22 cellular contexts compared by ENCODE assay signal in the genomic region with DNA sequence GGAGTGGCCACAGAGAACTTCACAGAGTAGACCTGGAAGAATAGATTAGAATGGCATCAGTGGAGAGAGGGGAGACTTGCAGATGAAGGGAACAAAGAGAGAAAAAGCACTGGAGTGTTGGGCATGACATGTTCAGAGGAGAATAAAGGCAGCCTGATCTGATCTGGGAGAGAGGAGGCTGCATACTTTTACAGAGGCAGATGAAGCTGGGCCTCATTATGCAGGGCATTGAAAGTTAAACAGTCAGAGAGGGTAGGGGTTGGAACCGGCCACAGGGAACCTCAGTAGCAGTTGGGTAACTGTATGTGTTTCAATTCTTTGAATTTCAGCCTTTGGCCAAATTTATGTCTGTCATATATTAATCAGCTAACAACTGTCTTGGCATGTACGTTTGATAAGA.
DNase-seq lines count a peak whose midpoint lies in the region; ATAC-seq and TF ChIP-seq lines count a peak whose summit lies in the region.
"Had no signal": no experiment of that assay in that cellular context is flagged by ENCODE, and none has a peak within 500 bp of the region (broad histone marks: within the 10 kb centered on the region; RNA-seq: fewer than 3 reads in every experiment).

No MANE protein-coding gene starts in this region.

- no peak for TF ChIP-seq CTCF in mammary epithelial cell (conservative IDR thresholded peaks at IDR 0.05 in 1 of 2, IDR thresholded peaks at IDR 0.05 in 1 of 2; ENCODE audit: extremely low read depth in 1 of 2, insufficient read depth in 1 of 2, low read depth in 1 of 2, low read length in 2 of 2)

- CTCF ChIA-PET in mammary epithelial cell (lab: Charles Lee; ENCODE audit: low non-redundant PET) = no interaction called here

- peak overlapping the region; percentile 33 for H3K27ac Mint-ChIP-seq in stimulated activated effector memory CD8-positive, alpha-beta T cell treated with anti-CD3 and anti-CD28 coated beads, Interleukin-12 subunit alpha, Interleukin-12 subunit beta, amount 100 ng/mL, for 72 hours
- H3K27ac Mint-ChIP-seq: activated naive CD8-positive, alpha-beta T cell treated with anti-CD3 and anti-CD28 coated beads, Interleukin-2, amount 10 ng/mL, durations not matched to agents 7 days and 5 days; activated T-helper 17 cell treated with anti-CD3 and anti-CD28 coated beads, Interleukin-2, amount 50 U/mL, for 72 hours; CD4-positive, alpha-beta T cell; nephron; T-helper 2 cell treated with Interferon-gamma antibody and Interleukin-4, amounts not matched to agents 5 μg/mL and 100 μg/mL, for 36 hours had no signal

- no peaks in the 10 kb centered on the region for H3K27me3 ChIP-seq in HUES64 (ENCODE audit: insufficient read depth, low read length)
- no peaks in the 10 kb centered on the region for H3K27me3 ChIP-seq in mammary epithelial cell (ENCODE audit: insufficient read depth, low read length)
- H3K27me3 ChIP-seq: colonic mucosa, suprapubic skin had no signal

- peak overlapping the region; percentile 25 for H2AFZ ChIP-seq in mammary epithelial cell (ENCODE audit: low read depth, low read length)

- H3K9me3 ChIP-seq in HUES64 (ENCODE audit: insufficient read depth, low read depth, low read length) = no peaks in the 10 kb centered on the region
- H3K9me3 ChIP-seq in mammary epithelial cell (replicated peaks; ENCODE audit: insufficient read depth, low read length) = no peaks in the 10 kb centered on the region
- H3K9me3 ChIP-seq: colonic mucosa, suprapubic skin had no signal

- H3K4me1 ChIP-seq in HUES64 (ENCODE audit: insufficient read depth, low read length) (peaks cover 49% of the 10 kb centered on the region), mammary epithelial cell (ENCODE audit: insufficient read depth, low read length) (peaks cover 35% of the 10 kb centered on the region)
- H3K4me1 ChIP-seq: colonic mucosa had no signal

- WGBS in HUES64 = 47% methylated on average over 2 of the region's 2 CpGs
- 8% methylated on average over 2 of the region's 2 CpGs for WGBS in mammary epithelial cell (ENCODE audit: low coverage, missing lambda C conversion rate)

- no peaks in the 10 kb centered on the region for H3K36me3 Mint-ChIP-seq in stimulated activated effector memory CD8-positive, alpha-beta T cell treated with anti-CD3 and anti-CD28 coated beads, Interleukin-12 subunit alpha, Interleukin-12 subunit beta, amount 100 ng/mL, for 72 hours

- H3K36me3 ChIP-seq in HUES64 (ENCODE audit: insufficient read depth, low read length) (no peaks in the 10 kb centered on the region), mammary epithelial cell (ENCODE audit: insufficient read depth, low read length) (no peaks in the 10 kb centered on the region)
- H3K36me3 ChIP-seq: colonic mucosa, suprapubic skin, WERI-Rb-1 had no signal

- dilution Hi-C loops in mammary epithelial cell (cut with HindIII; ENCODE audit: low sequenced_read_pairs) = no loop called here

- no peaks in the 10 kb centered on the region for H4K20me1 ChIP-seq in mammary epithelial cell (ENCODE audit: insufficient read depth, low read length)

- H3K9ac ChIP-seq in HUES64 (ENCODE audit: low read depth, low read length) (no peak overlapping the region), mammary epithelial cell (ENCODE audit: insufficient read depth, low read length) (peak overlapping the region; percentile 20)

- H3K27ac ChIP-seq in HUES64 (ENCODE audit: low read depth, low read length) (peak overlapping the region; percentile 57; the same call in 1 of the 2 replicates), mammary epithelial cell (ENCODE audit: insufficient read depth, low read depth, low read length) (peak overlapping the region; percentile 92)
- H3K27ac ChIP-seq: colonic mucosa, suprapubic skin, WERI-Rb-1 had no signal

- no peak overlapping the region for H3K4me3 ChIP-seq in HUES64 (ENCODE audit: low read length)
- no peak overlapping the region for H3K4me3 ChIP-seq in mammary epithelial cell (replicated peaks in 1 of 3; ENCODE audit: insufficient read depth in 1 of 3, low read depth in 2 of 3, low read length in 3 of 3)
- H3K4me3 ChIP-seq: colonic mucosa, suprapubic skin had no signal

- DNase-seq in mammary epithelial cell (no peak), left colon (no peak), AG20443 (ENCODE audit: low spot score) (no peak)
- no peak for DNase-seq in stimulated activated effector memory CD8-positive, alpha-beta T cell treated with anti-CD3 and anti-CD28 coated beads, Interleukin-12 subunit alpha, Interleukin-12 subunit beta, amount 100 ng/mL, for 72 hours (ENCODE audit: low spot score in 2 of 2)
- DNase-seq: activated CD8-positive, alpha-beta memory T cell treated with anti-CD3 and anti-CD28 coated beads, Interleukin-2, amount 50 U/mL, for 4 hours; activated naive CD8-positive, alpha-beta T cell treated with anti-CD3 and anti-CD28 coated beads, Interleukin-2, amount 10 ng/mL, durations not matched to agents 7 days and 5 days; CD4-positive, alpha-beta T cell; colonic mucosa; KG1; left cardiac atrium; midbrain; NCI-H146; NCI-H69; posterior cingulate gyrus; WERI-Rb-1 had no signal

- ATAC-seq in left colon (peak; percentile 30), HG03571 (IDR thresholded peaks at IDR 0.05; ENCODE audit: unreplicated experiment) (no peak), HG02763 (IDR thresholded peaks at IDR 0.05; ENCODE audit: unreplicated experiment) (no peak)
- no peak for ATAC-seq in stimulated activated effector memory CD8-positive, alpha-beta T cell treated with anti-CD3 and anti-CD28 coated beads, Interleukin-12 subunit alpha, Interleukin-12 subunit beta, amount 100 ng/mL, for 72 hours
- ATAC-seq: activated T-helper 17 cell treated with anti-CD3 and anti-CD28 coated beads, Interleukin-2, amount 50 U/mL, for 72 hours; left cardiac atrium had no signal

- no peak overlapping the region for H3K4me3 Mint-ChIP-seq in stimulated activated effector memory CD8-positive, alpha-beta T cell treated with anti-CD3 and anti-CD28 coated beads, Interleukin-12 subunit alpha, Interleukin-12 subunit beta, amount 100 ng/mL, for 72 hours
- H3K4me3 Mint-ChIP-seq: activated naive CD8-positive, alpha-beta T cell treated with anti-CD3 and anti-CD28 coated beads, Interleukin-2, amount 10 ng/mL, durations not matched to agents 7 days and 5 days; activated T-helper 17 cell treated with anti-CD3 and anti-CD28 coated beads, Interleukin-2, amount 50 U/mL, for 72 hours; CD4-positive, alpha-beta T cell; nephron; T-helper 2 cell treated with Interferon-gamma antibody and Interleukin-4, amounts not matched to agents 5 μg/mL and 100 μg/mL, for 36 hours had no signal

- in situ Hi-C loops in mammary epithelial cell (cut with MboI; ENCODE audit: low sequenced_read_pairs in 2 of 2) = loop anchor here in 1 of 2 donors (25.0 kb wide), 1 partner anchor 476 kb away; no protein-coding TSS in a partner anchor

- intact Hi-C loops in mammary epithelial cell (cut with micrococcal nuclease) = loop anchor here (5.0 kb wide), 1 partner anchor 61 kb away; the partner anchor contains the start of genes HMGN5 and SH3BGRL
- intact Hi-C loops in left colon (cut with DNase I, micrococcal nuclease) = no loop called here

- H3K9me3 Mint-ChIP-seq in stimulated activated effector memory CD8-positive, alpha-beta T cell treated with anti-CD3 and anti-CD28 coated beads, Interleukin-12 subunit alpha, Interleukin-12 subunit beta, amount 100 ng/mL, for 72 hours = no peaks in the 10 kb centered on the region
- H3K9me3 Mint-ChIP-seq: activated T-helper 17 cell treated with anti-CD3 and anti-CD28 coated beads, Interleukin-2, amount 50 U/mL, for 72 hours; CD4-positive, alpha-beta T cell; T-helper 2 cell treated with Interferon-gamma antibody and Interleukin-4, amounts not matched to agents 5 μg/mL and 100 μg/mL, for 36 hours had no signal

- peaks cover 8% of the 10 kb centered on the region for H3K79me2 ChIP-seq in mammary epithelial cell (ENCODE audit: insufficient read depth, low read length)

- H3K4me1 Mint-ChIP-seq in stimulated activated effector memory CD8-positive, alpha-beta T cell treated with anti-CD3 and anti-CD28 coated beads, Interleukin-12 subunit alpha, Interleukin-12 subunit beta, amount 100 ng/mL, for 72 hours = peaks cover 41% of the 10 kb centered on the region

- peak overlapping the region; percentile 48 for H3K4me2 ChIP-seq in mammary epithelial cell (ENCODE audit: insufficient read depth, low read depth, low read length)

- no TSS peak for BruUV-seq in mammary epithelial cell (replicated peaks; lab: Mats Ljungman, UMichigan)
